24 cellular contexts compared by ENCODE assay signal in the genomic region with DNA sequence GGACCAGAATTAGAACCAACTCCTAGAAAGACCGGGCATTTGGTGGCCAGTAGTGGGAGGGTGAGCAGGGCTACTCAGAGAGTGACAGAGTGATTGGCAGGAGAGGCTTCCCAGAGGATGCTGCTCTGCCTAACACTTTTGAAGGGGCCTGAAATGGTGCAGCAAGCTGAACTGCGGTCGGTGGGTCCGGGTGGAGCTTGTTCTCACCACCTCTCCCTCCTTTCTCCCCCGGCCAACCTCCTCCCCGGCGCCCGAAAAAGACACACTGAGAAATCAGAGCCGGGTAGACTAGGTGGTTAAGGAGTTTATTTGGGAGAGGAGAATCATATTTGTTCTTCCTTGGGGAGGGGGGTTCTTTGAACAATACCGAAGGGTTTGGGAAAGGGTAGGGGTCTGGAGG. TPM values are rescaled to one million over a fixed set of nuclear protein-coding genes. Genes with fewer than 3 reads are reported as not detected.
A peak's percentile ranks its signal among the peaks of the same experiment; 100 is the strongest.
DNase-seq lines count a peak whose midpoint lies in the region; ATAC-seq and TF ChIP-seq lines count a peak whose summit lies in the region.
"Had no signal": no experiment of that assay in that cellular context is flagged by ENCODE, and none has a peak within 500 bp of the region (broad histone marks: within the 10 kb centered on the region; RNA-seq: fewer than 3 reads in every experiment).

No MANE protein-coding gene starts in this region.

- no peaks in the 10 kb centered on the region for H3K9me3 Mint-ChIP-seq in CD4-positive, alpha-beta T cell
- H3K9me3 Mint-ChIP-seq: activated CD4-positive, alpha-beta T cell treated with anti-CD3 and anti-CD28 coated beads, Interleukin-2, amount 10 ng/mL, durations not matched to agents 7 days and 5 days had no signal

- CTCF ChIA-PET in RWPE1 (lab: Yijun Ruan, JAX) (no interaction called here), OCI-LY7 (lab: Charles Lee; ENCODE audit: unreplicated experiment) (no interaction called here)
- CTCF ChIA-PET in CD4-positive, alpha-beta T cell (lab: Charles Lee) = no interaction called here

- no peaks in the 10 kb centered on the region for H3K9me3 ChIP-seq in esophagus squamous epithelium
- H3K9me3 ChIP-seq in skeletal muscle tissue (ENCODE audit: control insufficient read depth in 3 of 3, low read length in 3 of 3) = no peaks in the 10 kb centered on the region
- no peaks in the 10 kb centered on the region for H3K9me3 ChIP-seq in CD4-positive, alpha-beta T cell (ENCODE audit: control insufficient read depth, low read length)
- no peaks in the 10 kb centered on the region for H3K9me3 ChIP-seq in OCI-LY7 (ENCODE audit: low read length)
- H3K9me3 ChIP-seq: suprapubic skin had no signal

- no peak overlapping the region for H3K4me3 Mint-ChIP-seq in CD4-positive, alpha-beta T cell

- H3K36me3 ChIP-seq in esophagus squamous epithelium (peaks cover 0 to 13% (median 6%) of the 10 kb centered on the region in 3 donors), skeletal muscle tissue (ENCODE audit: control insufficient read depth in 3 of 3, insufficient read depth in 3 of 3, low read length in 3 of 3) (peaks cover 0 to 5% (median 4%) of the 10 kb centered on the region in 3 donors), OCI-LY7 (ENCODE audit: insufficient read depth, low read length) (peaks cover 11% of the 10 kb centered on the region)
- H3K36me3 ChIP-seq: suprapubic skin had no signal

- H3K79me2 ChIP-seq in OCI-LY7 (ENCODE audit: insufficient read depth, low read depth, low read length) = peaks cover 16% of the 10 kb centered on the region; the same call in 1 of the 2 replicates

- intact Hi-C loops in esophagus squamous epithelium (cut with DNase I) (no loop called here), OCI-LY7 (cut with micrococcal nuclease; ENCODE audit: unreplicated experiment) (no loop called here)
- intact Hi-C loops in CD4-positive, alpha-beta T cell (cut with DNase I, micrococcal nuclease) = no loop called here

- H3K9me2 ChIP-seq in OCI-LY7 (ENCODE audit: insufficient read depth, low read length) = no peaks in the 10 kb centered on the region

- TF ChIP-seq CTCF in RWPE1 (conservative IDR thresholded peaks at IDR 0.05; ENCODE audit: low read depth) (no peak), esophagus squamous epithelium (IDR thresholded peaks at IDR 0.05) (no peak), OCI-LY7 (conservative IDR thresholded peaks at IDR 0.05; ENCODE audit: low read length) (no peak)
- TF ChIP-seq CTCF in CD4-positive, alpha-beta T cell (IDR thresholded peaks at IDR 0.05) = no peak

- H3K4me3 ChIP-seq in esophagus squamous epithelium (no peak overlapping the region), skeletal muscle tissue (ENCODE audit: low read length in 3 of 3) (no peak overlapping the region), OCI-LY7 (ENCODE audit: low read depth, low read length, poor library complexity, severe bottlenecking) (no peak overlapping the region)
- H3K4me3 ChIP-seq: BLaER1, GM23248, suprapubic skin had no signal

- no peak overlapping the region for H2AFZ ChIP-seq in OCI-LY7 (ENCODE audit: low read length)
- H2AFZ ChIP-seq: GM23248 had no signal

- no peak overlapping the region for H3K27ac Mint-ChIP-seq in CD4-positive, alpha-beta T cell

- no peaks in the 10 kb centered on the region for H4K20me1 ChIP-seq in OCI-LY7 (ENCODE audit: insufficient read depth, low read length)

- ATAC-seq in CD4-positive, alpha-beta T cell (ENCODE audit: poor library complexity) = no peak

- peaks cover 25% of the 10 kb centered on the region for H3K4me1 Mint-ChIP-seq in CD4-positive, alpha-beta T cell (ENCODE audit: low read depth)

- no peak overlapping the region for H3K9ac ChIP-seq in skeletal muscle tissue (ENCODE audit: low read depth in 1 of 3, low read length in 3 of 3)
- H3K9ac ChIP-seq: BLaER1, GM23248 had no signal

- H3K27ac ChIP-seq in RWPE1 (peak overlapping the region; percentile 93), esophagus squamous epithelium (peak overlapping the region; percentile 85 to 92 (median 89)), skeletal muscle tissue (ENCODE audit: low read depth, low read length) (peak overlapping the region; percentile 79), OCI-LY7 (ENCODE audit: low read depth, low read length, poor library complexity, severe bottlenecking) (no peak overlapping the region)
- no peak overlapping the region for H3K27ac ChIP-seq in CD4-positive, alpha-beta T cell (ENCODE audit: low read depth, low read length)
- H3K27ac ChIP-seq: BLaER1, GM23248 had no signal

- no peaks in the 10 kb centered on the region for H3K27me3 Mint-ChIP-seq in CD4-positive, alpha-beta T cell
- H3K27me3 Mint-ChIP-seq: activated CD4-positive, alpha-beta T cell treated with anti-CD3 and anti-CD28 coated beads, Interleukin-2, amount 10 ng/mL, durations not matched to agents 7 days and 5 days had no signal

- H3K27me3 ChIP-seq in esophagus squamous epithelium = no peaks in the 10 kb centered on the region
- no peaks in the 10 kb centered on the region for H3K27me3 ChIP-seq in skeletal muscle tissue (ENCODE audit: control insufficient read depth in 3 of 3, insufficient read depth in 3 of 3, low read length in 3 of 3)
- no peaks in the 10 kb centered on the region for H3K27me3 ChIP-seq in CD4-positive, alpha-beta T cell (ENCODE audit: control insufficient read depth, insufficient read depth, low read length)
- H3K27me3 ChIP-seq: BLaER1, suprapubic skin had no signal

- H3K36me3 Mint-ChIP-seq in CD4-positive, alpha-beta T cell (ENCODE audit: low read depth) = peaks cover 2% of the 10 kb centered on the region

- DNase-seq in DMS53 (lab: John Stamatoyannopoulos, UW) = peak; percentile 34
- no peak for DNase-seq in DMS53 treated with DMSO at 0.1 percent for 48 hours (lab: John Stamatoyannopoulos, UW; ENCODE audit: unreplicated experiment)
- no peak for DNase-seq in RWPE1 (ENCODE audit: low spot score)
- DNase-seq in esophagus squamous epithelium (lab: John Stamatoyannopoulos, UW) = no peak
- no peak for DNase-seq in CD4-positive, alpha-beta T cell
- no peak for DNase-seq in 8988T
- DNase-seq in OCI-LY7 (ENCODE audit: low spot score) = no peak
- DNase-seq: activated CD4-positive, alpha-beta T cell treated with anti-CD3 and anti-CD28 coated beads, Interleukin-2, amount 10 ng/mL, durations not matched to agents 7 days and 5 days; activated CD8-positive, alpha-beta memory T cell treated with anti-CD3 and anti-CD28 coated beads, Interleukin-2, amount 50 U/mL, for 4 hours; activated naive CD4-positive, alpha-beta T cell; anterior cingulate cortex; DMS 273 treated with DMSO at 0.1 percent for 48 hours; foreskin melanocyte; GM23248; IMR-90; NCI-H187 treated with DMSO at 0.1 percent for 48 hours; NCI-H226; NK-92 treated with Interleukin-12 subunit alpha and Interleukin-12 subunit beta, amount 100 ng/mL, for 24 hours; small intestine; stimulated activated CD4-positive, alpha-beta T cell treated with anti-CD3 and anti-CD28 coated beads, Interleukin-4, amount 100 ng/mL, for 1 hour had no signal

- H3K4me1 ChIP-seq in esophagus squamous epithelium (peaks cover 0 to 72% (median 5%) of the 10 kb centered on the region in 3 donors), skeletal muscle tissue (ENCODE audit: control insufficient read depth in 3 of 3, insufficient read depth in 3 of 3, low read length in 3 of 3) (peaks cover 0 to 15% (median 9%) of the 10 kb centered on the region in 3 donors), OCI-LY7 (ENCODE audit: insufficient read depth, low read length, poor library complexity, severe bottlenecking) (peaks cover 29% of the 10 kb centered on the region)

- BruUV-seq in OCI-LY7 (replicated peaks; lab: Mats Ljungman, UMichigan) = no TSS peak

- WGBS in esophagus squamous epithelium, 2 donors = 76% methylated on average over 7 of the region's 10 CpGs; no CpG with 5 or more reads in 1 of the 2 donors

- POLR2A ChIA-PET in RWPE1 (lab: Yijun Ruan, JAX; ENCODE audit: low non-redundant PET) (no interaction called here), OCI-LY7 (lab: Charles Lee) (interaction anchor here (0.8 to 1.4 kb wide), 2 partner anchors 21 to 82 kb away, joined by 3 to 4 read pairs; no protein-coding TSS in a partner anchor)
- POLR2A ChIA-PET in CD4-positive, alpha-beta T cell (lab: Charles Lee) = no interaction called here

- TF ChIP-seq POLR2A in esophagus squamous epithelium (IDR thresholded peaks at IDR 0.05) = no peak

- H3K4me2 ChIP-seq in OCI-LY7 (ENCODE audit: low read length) = no peak overlapping the region
- H3K4me2 ChIP-seq: BLaER1 had no signal

RNA-seq across cellular contexts. Expression of a gene that starts 1.4 kb away (rescaled TPM):
- 10 to 100 TPM; 15.7 to 33.8 (median 19.9) TPM for total RNA-seq in esophagus squamous epithelium
- total RNA-seq in skeletal muscle tissue = 2.6 TPM
- total RNA-seq in CD4-positive, alpha-beta T cell = 1 to 10 TPM; 1.8 to 2.3 TPM
- 9.9 and 10.6 TPM in 2 replicates for total RNA-seq in OCI-LY7 (2014; rRNA removed; shearing (Covaris generic))
- total RNA-seq in OCI-LY7 (2022) = 11.0 and 16.7 TPM in 2 replicates

RNA-seq across cellular contexts. Expression of a gene that starts 12.5 kb away (rescaled TPM):
- total RNA-seq in esophagus squamous epithelium (under 1 TPM; 0.15 to 0.57 (median 0.37) TPM), skeletal muscle tissue (1.0 TPM), OCI-LY7 (2022) (2.3 and 2.9 TPM in 2 replicates)
- under 1 TPM; 0.17 to 0.69 TPM for total RNA-seq in CD4-positive, alpha-beta T cell
- 0.79 and 2.3 TPM in 2 replicates for total RNA-seq in OCI-LY7 (2014; rRNA removed; shearing (Covaris generic))

RNA-seq across cellular contexts. Expression of a gene that starts 15.8 kb away (rescaled TPM):
- total RNA-seq in esophagus squamous epithelium (100 to 1,000 TPM; 134 to 187 (median 152) TPM), skeletal muscle tissue (19.3 TPM), OCI-LY7 (2022) (54.3 and 56.9 TPM in 2 replicates)
- total RNA-seq in CD4-positive, alpha-beta T cell = 100 to 1,000 TPM; 124 to 128 TPM
- total RNA-seq in OCI-LY7 (2014; rRNA removed; shearing (Covaris generic)) = 16.7 and 21.2 TPM in 2 replicates

RNA-seq across cellular contexts. Expression of a gene that starts 25.0 kb away (rescaled TPM):
- total RNA-seq in esophagus squamous epithelium (10 to 100 TPM in 1 of 4 donors, 1 to 10 TPM in 3; 5.1 to 15.0 (median 8.5) TPM), skeletal muscle tissue (2.1 TPM), OCI-LY7 (2022) (1.1 and 1.7 TPM in 2 replicates)
- under 1 TPM; 0.89 to 0.93 TPM for total RNA-seq in CD4-positive, alpha-beta T cell
- total RNA-seq in OCI-LY7 (2014; rRNA removed; shearing (Covaris generic)) = 0.85 and 1.0 TPM in 2 replicates

RNA-seq across cellular contexts. Expression of a gene that starts 45.6 kb away (rescaled TPM):
- under 1 TPM in 1 of 4 donors, not detected in 3; 0.38 TPM for total RNA-seq in esophagus squamous epithelium
- not detected for total RNA-seq in skeletal muscle tissue
- total RNA-seq in CD4-positive, alpha-beta T cell = 1 to 10 TPM; 1.1 to 1.2 TPM
- not detected in 2 replicates for total RNA-seq in OCI-LY7 (2014; rRNA removed; shearing (Covaris generic))
- total RNA-seq in OCI-LY7 (2022) = not detected in 2 replicates
- total RNA-seq: A172, GM23248, IMR-90 had no signal

Comparison
In these comparisons a context has a peak if more than half of its experiments do, and no peak if none do; other contexts are left out.
1. H3K27ac ChIP-seq: peak in RWPE1 (single experiment), esophagus squamous epithelium (4 of 4) and skeletal muscle tissue (single experiment); none in CD4-positive, alpha-beta T cell (single experiment) and OCI-LY7 (single experiment).